In genomic region chr5:134844252-134844651, GRCh38 we compare ENCODE assay signal across 24 cellular contexts. TPM values are rescaled to one million over a fixed set of nuclear protein-coding genes. Genes with fewer than 3 reads are reported as not detected.
DNase-seq lines count a peak whose midpoint lies in the region; ATAC-seq and TF ChIP-seq lines count a peak whose summit lies in the region.
"Had no signal": no experiment of that assay in that cellular context is flagged by ENCODE, and none has a peak within 500 bp of the region (broad histone marks: within the 10 kb centered on the region; RNA-seq: fewer than 3 reads in every experiment).

No MANE protein-coding gene starts in this region.

- TF ChIP-seq CTCF in WTC11 (IDR thresholded peaks at IDR 0.05), result no peak
- no peak for TF ChIP-seq CTCF in neural progenitor cell (IDR thresholded peaks at IDR 0.05)

- H3K14ac ChIP-seq in mesenchymal stem cell (ENCODE audit: low read length in 2 of 2), result no peak overlapping the region

- peaks cover 30% of the 10 kb centered on the region for H3K79me2 ChIP-seq in neural progenitor cell (ENCODE audit: low read depth)

- no peak overlapping the region for H3K23ac ChIP-seq in mesenchymal stem cell (ENCODE audit: low read length in 2 of 2)

- WGBS in mesenchymal stem cell, result no CpG with 5 or more reads among the region's 1 CpG

- H2BK5ac ChIP-seq in mesenchymal stem cell (ENCODE audit: low read depth, low read length, poor library complexity, severe bottlenecking), result no peak overlapping the region

- H3K79me1 ChIP-seq in mesenchymal stem cell (replicated peaks; ENCODE audit: low read length, poor library complexity, severe bottlenecking), result peaks cover 8% of the 10 kb centered on the region

- H3K4me2 ChIP-seq in mesenchymal stem cell (ENCODE audit: low read length, poor library complexity, severe bottlenecking) (no peak overlapping the region), neural progenitor cell (no peak overlapping the region)

- no peaks in the 10 kb centered on the region for H3K36me3 ChIP-seq in CD8-positive, alpha-beta memory T cell (ENCODE audit: insufficient read depth, low read length)
- H3K36me3 ChIP-seq in mesenchymal stem cell (ENCODE audit: control insufficient read depth in 1 of 2, insufficient read depth in 2 of 2, low read depth in 1 of 2, low read length in 2 of 2), result peaks cover 20% of the 10 kb centered on the region in 2 experiments
- peaks cover under 1% of the 10 kb centered on the region for H3K36me3 ChIP-seq in neural progenitor cell
- H3K36me3 ChIP-seq: breast epithelium had no signal

- H3K9me3 ChIP-seq in CD8-positive, alpha-beta memory T cell (ENCODE audit: low read length), result no peaks in the 10 kb centered on the region
- H3K9me3 ChIP-seq in mesenchymal stem cell (ENCODE audit: control insufficient read depth, low read length), result no peaks in the 10 kb centered on the region
- H3K9me3 ChIP-seq in neural progenitor cell (ENCODE audit: low read depth), result no peaks in the 10 kb centered on the region
- H3K9me3 ChIP-seq: BE2C, breast epithelium, right atrium auricular region, SJSA1 had no signal

- no peak overlapping the region for H4K8ac ChIP-seq in mesenchymal stem cell (ENCODE audit: low read length)

- peak overlapping the region; percentile 4 for H2AK5ac ChIP-seq in mesenchymal stem cell (ENCODE audit: low read length, severe bottlenecking)

- no peaks in the 10 kb centered on the region for H3K9me3 Mint-ChIP-seq in activated CD4-positive, alpha-beta T cell treated with anti-CD3 and anti-CD28 coated beads, Interleukin-2, amount 10 ng/mL, durations not matched to agents 7 days and 5 days
- no peaks in the 10 kb centered on the region for H3K9me3 Mint-ChIP-seq in activated CD4-positive, alpha-beta T cell treated with anti-CD3 and anti-CD28 coated beads for 36 hours (ENCODE audit: low read depth)
- no peaks in the 10 kb centered on the region for H3K9me3 Mint-ChIP-seq in CD8-positive, alpha-beta memory T cell
- no peaks in the 10 kb centered on the region for H3K9me3 Mint-ChIP-seq in WTC11
- H3K9me3 Mint-ChIP-seq in neural progenitor cell, result no peaks in the 10 kb centered on the region
- H3K9me3 Mint-ChIP-seq: activated T-cell treated with anti-CD3 and anti-CD28 coated beads, Interleukin-2, amount 50 U/mL, for 4 hours had no signal

- H3K27ac Mint-ChIP-seq in activated CD4-positive, alpha-beta T cell treated with anti-CD3 and anti-CD28 coated beads, Interleukin-2, amount 10 ng/mL, durations not matched to agents 7 days and 5 days, result peak overlapping the region; percentile 1
- H3K27ac Mint-ChIP-seq in activated CD4-positive, alpha-beta T cell treated with anti-CD3 and anti-CD28 coated beads for 36 hours, result no peak overlapping the region
- H3K27ac Mint-ChIP-seq in CD8-positive, alpha-beta memory T cell, result peak overlapping the region in 6 of 8 donors; percentile 11 to 97 (median 62)
- no peak overlapping the region for H3K27ac Mint-ChIP-seq in WTC11
- H3K27ac Mint-ChIP-seq in neural progenitor cell, result no peak overlapping the region

- POLR2A ChIA-PET in activated CD4-positive, alpha-beta T cell treated with anti-CD3 and anti-CD28 coated beads, Interleukin-2, amount 10 ng/mL, durations not matched to agents 7 days and 5 days (lab: Charles Lee), result no interaction called here
- POLR2A ChIA-PET in activated CD4-positive, alpha-beta T cell treated with anti-CD3 and anti-CD28 coated beads for 36 hours (lab: Charles Lee), result no interaction called here
- POLR2A ChIA-PET in CD8-positive, alpha-beta memory T cell (lab: Charles Lee), result interaction anchor here (0.6 to 1.9 kb wide), 2 partner anchors 60 to 106 kb away, joined by 3 to 21 read pairs; partner anchors contain the start of gene PCBD2
- POLR2A ChIA-PET in WTC11 (lab: Charles Lee), result no interaction called here

- no peak for ATAC-seq in activated CD4-positive, alpha-beta T cell treated with anti-CD3 and anti-CD28 coated beads for 36 hours
- ATAC-seq in WTC11, result no peak
- ATAC-seq in GM18498 (IDR thresholded peaks at IDR 0.05; ENCODE audit: unreplicated experiment), result no peak
- ATAC-seq: activated T-cell treated with anti-CD3 and anti-CD28 coated beads, Interleukin-2, amount 50 U/mL, for 4 hours; Panc1 had no signal

- no peak overlapping the region for H2BK120ac ChIP-seq in mesenchymal stem cell (ENCODE audit: low read depth, low read length)

- no peak overlapping the region for H3K4me3 Mint-ChIP-seq in activated CD4-positive, alpha-beta T cell treated with anti-CD3 and anti-CD28 coated beads, Interleukin-2, amount 10 ng/mL, durations not matched to agents 7 days and 5 days
- H3K4me3 Mint-ChIP-seq in activated CD4-positive, alpha-beta T cell treated with anti-CD3 and anti-CD28 coated beads for 36 hours, result no peak overlapping the region
- H3K4me3 Mint-ChIP-seq in CD8-positive, alpha-beta memory T cell, result no peak overlapping the region
- H3K4me3 Mint-ChIP-seq in WTC11, result no peak overlapping the region
- no peak overlapping the region for H3K4me3 Mint-ChIP-seq in neural progenitor cell
- H3K4me3 Mint-ChIP-seq: activated T-cell treated with anti-CD3 and anti-CD28 coated beads, Interleukin-2, amount 50 U/mL, for 4 hours had no signal

- no peak overlapping the region for H3K18ac ChIP-seq in mesenchymal stem cell (ENCODE audit: low read depth in 1 of 2, low read length in 2 of 2)

- intact Hi-C loops in activated CD4-positive, alpha-beta T cell treated with anti-CD3 and anti-CD28 coated beads for 36 hours (cut with DNase I, micrococcal nuclease), result loop anchor here in 1 of 2 experiments (2.0 kb wide), 1 partner anchor 31 kb away; the partner anchor contains the start of gene TXNDC15

- H2BK12ac ChIP-seq in mesenchymal stem cell (ENCODE audit: low read length in 2 of 2), result no peak overlapping the region

- no peak overlapping the region for H3K4ac ChIP-seq in mesenchymal stem cell (ENCODE audit: low read depth in 1 of 2, low read length in 2 of 2)

- peaks cover 25% of the 10 kb centered on the region for H3K4me1 ChIP-seq in CD8-positive, alpha-beta memory T cell (ENCODE audit: insufficient read depth, low read length)
- peaks cover 4% of the 10 kb centered on the region for H3K4me1 ChIP-seq in mesenchymal stem cell (ENCODE audit: control insufficient read depth, insufficient read depth, low read depth, low read length)
- peaks cover 11% of the 10 kb centered on the region for H3K4me1 ChIP-seq in neural progenitor cell

- H3K9ac ChIP-seq in mesenchymal stem cell (ENCODE audit: low read length) (no peak overlapping the region), neural progenitor cell (no peak overlapping the region)

- H3K27ac ChIP-seq in CD8-positive, alpha-beta memory T cell (ENCODE audit: low read depth, low read length), result no peak overlapping the region
- H3K27ac ChIP-seq in mesenchymal stem cell (ENCODE audit: low read length, poor library complexity, severe bottlenecking) (no peak overlapping the region), neural progenitor cell (no peak overlapping the region)
- H3K27ac ChIP-seq: HL-60 had no signal

- CTCF ChIA-PET in activated CD4-positive, alpha-beta T cell treated with anti-CD3 and anti-CD28 coated beads, Interleukin-2, amount 10 ng/mL, durations not matched to agents 7 days and 5 days (lab: Charles Lee), result interaction anchor here (1.8 kb wide), 1 partner anchor 86 kb away, joined by 6 read pairs; no protein-coding TSS in a partner anchor
- CTCF ChIA-PET in activated CD4-positive, alpha-beta T cell treated with anti-CD3 and anti-CD28 coated beads for 36 hours (lab: Charles Lee), result interaction anchor here (3.5 kb wide), 1 partner anchor 10 kb away, joined by 10 read pairs; no protein-coding TSS in a partner anchor
- CTCF ChIA-PET in CD8-positive, alpha-beta memory T cell (lab: Charles Lee), result interaction anchor here (1.8 kb wide), 1 partner anchor 61 kb away, joined by 16 read pairs; the partner anchor contains the start of gene PCBD2
- CTCF ChIA-PET in WTC11 (lab: Charles Lee), result no interaction called here

- H4K20me1 ChIP-seq in neural progenitor cell (ENCODE audit: low read depth), result no peaks in the 10 kb centered on the region

- peaks cover 29% of the 10 kb centered on the region for H3F3A ChIP-seq in neural progenitor cell (ENCODE audit: low read depth)

- H2AFZ ChIP-seq in mesenchymal stem cell (ENCODE audit: low read depth, low read length) (no peak overlapping the region), neural progenitor cell (replicated peaks) (no peak overlapping the region)
- H2AFZ ChIP-seq: GM23248 had no signal

- no peak for DNase-seq in activated CD4-positive, alpha-beta T cell treated with anti-CD3 and anti-CD28 coated beads, Interleukin-2, amount 10 ng/mL, durations not matched to agents 7 days and 5 days
- no peak for DNase-seq in activated CD4-positive, alpha-beta T cell treated with anti-CD3 and anti-CD28 coated beads for 36 hours
- no peak for DNase-seq in CD8-positive, alpha-beta memory T cell
- DNase-seq in WTC11 (ENCODE audit: low spot score) (no peak), mesenchymal stem cell (no peak), NCI-H526 treated with DMSO at 0.1 percent for 48 hours (lab: John Stamatoyannopoulos, UW) (no peak), neural progenitor cell (ENCODE audit: low spot score) (no peak)
- DNase-seq: activated CD4-positive, alpha-beta T cell treated with anti-CD3 and anti-CD28 coated beads, Interleukin-2, amount 50 U/mL, for 48 hours; activated T-cell treated with anti-CD3 and anti-CD28 coated beads, Interleukin-2, amount 50 U/mL, for 4 hours; BE2C; glutamatergic neuron; GM23248; NCI-H1417; NCI-H2107; stimulated activated CD4-positive, alpha-beta T cell treated with anti-CD3 and anti-CD28 coated beads, Interleukin-12 subunit alpha, Interleukin-12 subunit beta, amount 100 ng/mL, for 4 hours; stimulated activated CD4-positive, alpha-beta T cell treated with anti-CD3 and anti-CD28 coated beads, Interleukin-4, amount 100 ng/mL, for 4 hours; trophoblast cell had no signal

- H3K36me3 Mint-ChIP-seq in activated CD4-positive, alpha-beta T cell treated with anti-CD3 and anti-CD28 coated beads, Interleukin-2, amount 10 ng/mL, durations not matched to agents 7 days and 5 days (ENCODE audit: low read depth), result peaks cover 20% of the 10 kb centered on the region
- H3K36me3 Mint-ChIP-seq in activated CD4-positive, alpha-beta T cell treated with anti-CD3 and anti-CD28 coated beads for 36 hours (ENCODE audit: low read depth), result peaks cover 33% of the 10 kb centered on the region
- H3K36me3 Mint-ChIP-seq in CD8-positive, alpha-beta memory T cell, result peaks cover 0 to 21% (median 4%) of the 10 kb centered on the region in 3 donors
- peaks cover 18% of the 10 kb centered on the region for H3K36me3 Mint-ChIP-seq in WTC11
- peaks cover 12% of the 10 kb centered on the region for H3K36me3 Mint-ChIP-seq in neural progenitor cell

- H3K27me3 ChIP-seq in CD8-positive, alpha-beta memory T cell (ENCODE audit: insufficient read depth, low read length, poor library complexity, severe bottlenecking), result no peaks in the 10 kb centered on the region
- no peaks in the 10 kb centered on the region for H3K27me3 ChIP-seq in mesenchymal stem cell (ENCODE audit: control insufficient read depth in 1 of 2, insufficient read depth in 1 of 2, low read length in 2 of 2)
- no peaks in the 10 kb centered on the region for H3K27me3 ChIP-seq in neural progenitor cell
- H3K27me3 ChIP-seq: BE2C, breast epithelium, right atrium auricular region, SJSA1 had no signal

- H3K27me3 Mint-ChIP-seq in activated CD4-positive, alpha-beta T cell treated with anti-CD3 and anti-CD28 coated beads, Interleukin-2, amount 10 ng/mL, durations not matched to agents 7 days and 5 days, result no peaks in the 10 kb centered on the region
- H3K27me3 Mint-ChIP-seq in activated CD4-positive, alpha-beta T cell treated with anti-CD3 and anti-CD28 coated beads for 36 hours, result no peaks in the 10 kb centered on the region
- no peaks in the 10 kb centered on the region for H3K27me3 Mint-ChIP-seq in CD8-positive, alpha-beta memory T cell
- H3K27me3 Mint-ChIP-seq in WTC11 (ENCODE audit: low read depth) (no peaks in the 10 kb centered on the region), neural progenitor cell (ENCODE audit: insufficient read depth, low read depth) (peaks cover 5% of the 10 kb centered on the region)

- no peak overlapping the region for H4K91ac ChIP-seq in mesenchymal stem cell (ENCODE audit: low read length)

- H3K4me3 ChIP-seq in CD8-positive, alpha-beta memory T cell (ENCODE audit: low read length), result no peak overlapping the region
- H3K4me3 ChIP-seq in mesenchymal stem cell (ENCODE audit: insufficient read depth in 1 of 2, low read depth in 1 of 2, low read length in 2 of 2) (no peak overlapping the region), neural progenitor cell (no peak overlapping the region)
- H3K4me3 ChIP-seq: breast epithelium, coronary artery, GM23248, right atrium auricular region, SJSA1 had no signal

- no peak overlapping the region for H2BK15ac ChIP-seq in mesenchymal stem cell (ENCODE audit: low read depth, poor library complexity, severe bottlenecking)

- H3K4me1 Mint-ChIP-seq in activated CD4-positive, alpha-beta T cell treated with anti-CD3 and anti-CD28 coated beads, Interleukin-2, amount 10 ng/mL, durations not matched to agents 7 days and 5 days, result peaks cover 27% of the 10 kb centered on the region
- H3K4me1 Mint-ChIP-seq in activated CD4-positive, alpha-beta T cell treated with anti-CD3 and anti-CD28 coated beads for 36 hours, result peaks cover 24% of the 10 kb centered on the region
- H3K4me1 Mint-ChIP-seq in CD8-positive, alpha-beta memory T cell, result peaks cover 24 to 28% (median 28%) of the 10 kb centered on the region in 3 donors
- peaks cover 14% of the 10 kb centered on the region for H3K4me1 Mint-ChIP-seq in WTC11
- H3K4me1 Mint-ChIP-seq in neural progenitor cell, result peaks cover 23% of the 10 kb centered on the region

RNA-seq across cellular contexts. Expression of gene C5orf24, which starts 1.5 kb away (rescaled TPM):
- total RNA-seq in activated CD4-positive, alpha-beta T cell treated with anti-CD3 and anti-CD28 coated beads, Interleukin-2, amount 10 ng/mL, durations not matched to agents 7 days and 5 days, result 10 to 100 TPM; 30.1 to 33.0 TPM
- 10 to 100 TPM; 24.5 to 24.9 TPM for total RNA-seq in activated CD4-positive, alpha-beta T cell treated with anti-CD3 and anti-CD28 coated beads for 36 hours
- 10 to 100 TPM; 28.9 to 29.8 TPM for total RNA-seq in CD8-positive, alpha-beta memory T cell
- 10.5 TPM for polyA plus RNA-seq in CD8-positive, alpha-beta memory T cell
- total RNA-seq in WTC11 (2021), result 15.7 to 21.2 TPM (median 20.6 TPM) in 3 replicates
- 54.6 TPM for polyA plus RNA-seq in mesenchymal stem cell (2013, experiment 1 of 2)
- polyA plus RNA-seq in mesenchymal stem cell (2013, experiment 2 of 2), result 55.4 TPM
- total RNA-seq in neural progenitor cell (ENCODE audit: low replicate concordance), result 46.5 and 53.3 TPM in 2 replicates

RNA-seq across cellular contexts. Expression of gene TXNDC15, which starts 29.9 kb away (rescaled TPM):
- 10 to 100 TPM; 40.6 to 50.0 TPM for total RNA-seq in activated CD4-positive, alpha-beta T cell treated with anti-CD3 and anti-CD28 coated beads, Interleukin-2, amount 10 ng/mL, durations not matched to agents 7 days and 5 days
- total RNA-seq in activated CD4-positive, alpha-beta T cell treated with anti-CD3 and anti-CD28 coated beads for 36 hours, result 10 to 100 TPM; 16.6 to 29.1 TPM
- 10 to 100 TPM; 44.5 to 47.3 TPM for total RNA-seq in CD8-positive, alpha-beta memory T cell
- 22.1 TPM for polyA plus RNA-seq in CD8-positive, alpha-beta memory T cell
- total RNA-seq in WTC11 (2021) (26.1 to 28.7 TPM (median 26.1 TPM) in 3 replicates), neural progenitor cell (ENCODE audit: low replicate concordance) (36.6 and 52.2 TPM in 2 replicates)
- polyA plus RNA-seq in mesenchymal stem cell (2013, experiment 1 of 2), result 125 TPM
- polyA plus RNA-seq in mesenchymal stem cell (2013, experiment 2 of 2), result 134 TPM

Comparison
In these comparisons a context has a peak if more than half of its experiments do, and no peak if none do; other contexts are left out.
1. H3K27ac Mint-ChIP-seq: peak in activated CD4-positive, alpha-beta T cell treated with anti-CD3 and anti-CD28 coated beads, Interleukin-2, amount 10 ng/mL, durations not matched to agents 7 days and 5 days (single experiment) and CD8-positive, alpha-beta memory T cell (6 of 8); none in activated CD4-positive, alpha-beta T cell treated with anti-CD3 and anti-CD28 coated beads for 36 hours (single experiment), WTC11 (single experiment) and neural progenitor cell (single experiment).